ENCODE assay signal across 26 cellular contexts in the genomic region with DNA sequence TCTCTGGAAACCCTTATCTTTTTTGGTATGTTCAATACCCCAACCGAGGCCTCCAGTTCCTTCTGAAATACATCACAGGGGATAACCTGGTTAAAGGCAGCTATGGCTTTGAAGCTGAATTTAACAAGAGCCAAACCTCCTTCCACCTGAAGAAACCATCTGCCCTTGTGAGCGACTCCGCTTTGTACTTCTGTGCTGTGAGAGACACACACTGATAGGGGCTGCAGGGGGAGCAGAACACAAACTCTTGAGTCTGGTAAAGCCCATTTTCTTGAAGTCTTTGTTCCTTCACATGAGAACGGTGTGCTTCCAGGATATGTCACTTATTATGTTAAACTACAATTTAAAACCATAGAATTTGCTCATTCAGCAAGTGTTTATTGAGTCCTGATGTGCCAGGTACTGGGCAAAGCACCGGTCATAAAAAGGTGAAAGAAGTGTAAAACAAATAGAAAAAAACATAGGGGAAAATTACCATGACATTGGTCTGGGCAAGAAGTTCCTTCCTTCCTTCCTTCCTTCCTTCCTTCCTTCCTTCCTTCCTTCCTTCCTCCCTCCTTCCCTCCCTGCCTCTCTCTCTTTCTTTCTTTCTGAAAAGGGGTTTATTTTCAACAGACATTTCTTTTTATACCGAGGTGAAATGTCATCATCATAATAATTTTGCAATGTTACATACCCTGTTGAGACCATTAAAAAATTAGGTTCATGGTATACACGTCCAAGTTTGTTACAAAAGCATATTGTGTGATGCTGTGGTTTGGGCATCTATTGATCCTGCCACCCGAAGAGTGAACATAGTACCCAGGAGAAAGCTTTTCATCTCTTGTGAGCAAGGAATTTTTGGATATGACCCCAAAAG. TPM values are rescaled to one million over a fixed set of nuclear protein-coding genes. Genes with fewer than 3 reads are reported as not detected.
DNase-seq lines count a peak whose midpoint lies in the region; ATAC-seq and TF ChIP-seq lines count a peak whose summit lies in the region.
"Had no signal": no experiment of that assay in that cellular context is flagged by ENCODE, and none has a peak within 500 bp of the region (broad histone marks: within the 10 kb centered on the region; RNA-seq: fewer than 3 reads in every experiment).

No MANE protein-coding gene starts in this region.

- H3K36me3 Mint-ChIP-seq in activated naive CD4-positive, alpha-beta T cell treated with anti-CD3 and anti-CD28 coated beads for 36 hours (ENCODE audit: low read depth): no peaks in the 10 kb centered on the region
- H3K36me3 Mint-ChIP-seq in activated naive CD8-positive, alpha-beta T cell: no peaks in the 10 kb centered on the region
- no peaks in the 10 kb centered on the region for H3K36me3 Mint-ChIP-seq in stimulated activated effector memory CD8-positive, alpha-beta T cell treated with anti-CD3 and anti-CD28 coated beads, Interleukin-12 subunit alpha, Interleukin-12 subunit beta, amount 100 ng/mL, for 72 hours
- H3K36me3 Mint-ChIP-seq: activated naive CD4-positive, alpha-beta T cell treated with anti-CD3 and anti-CD28 coated beads, Interleukin-2, amount 50 U/mL, for 72 hours had no signal

- CTCF ChIA-PET in activated naive CD4-positive, alpha-beta T cell treated with anti-CD3 and anti-CD28 coated beads for 36 hours (lab: Charles Lee): interaction anchor here (0.6 to 4.6 kb wide), 12 partner anchors 11 to 846 kb away, joined by 3 to 40 read pairs (median 4); no protein-coding TSS in a partner anchor

- H3K79me2 ChIP-seq in KMS-11 (ENCODE audit: insufficient read depth, low read depth): no peaks in the 10 kb centered on the region

- H3K9me3 Mint-ChIP-seq in activated naive CD4-positive, alpha-beta T cell treated with anti-CD3 and anti-CD28 coated beads for 36 hours: no peaks in the 10 kb centered on the region
- no peaks in the 10 kb centered on the region for H3K9me3 Mint-ChIP-seq in activated naive CD8-positive, alpha-beta T cell (ENCODE audit: low read depth)
- H3K9me3 Mint-ChIP-seq in stimulated activated effector memory CD8-positive, alpha-beta T cell treated with anti-CD3 and anti-CD28 coated beads, Interleukin-12 subunit alpha, Interleukin-12 subunit beta, amount 100 ng/mL, for 72 hours: no peaks in the 10 kb centered on the region
- H3K9me3 Mint-ChIP-seq: activated naive CD4-positive, alpha-beta T cell treated with anti-CD3 and anti-CD28 coated beads, Interleukin-2, amount 50 U/mL, for 72 hours had no signal

- H2AFZ ChIP-seq in KMS-11 (ENCODE audit: low read depth): peak overlapping the region; percentile 63; the same call in 1 of the 2 replicates

- no peak for ATAC-seq in stimulated activated effector memory CD8-positive, alpha-beta T cell treated with anti-CD3 and anti-CD28 coated beads, Interleukin-12 subunit alpha, Interleukin-12 subunit beta, amount 100 ng/mL, for 72 hours
- ATAC-seq: heart right ventricle had no signal

- peak overlapping the region; percentile 98; the same call in 1 of the 2 replicates for H3K4me2 ChIP-seq in KMS-11
- H3K4me2 ChIP-seq: BLaER1 treated with 17β-estradiol and CSF1 and Interleukin-3, amounts not matched to agents 10 nM and 100 nM had no signal

- peak overlapping the region; percentile 58 for H3K27ac Mint-ChIP-seq in activated naive CD4-positive, alpha-beta T cell treated with anti-CD3 and anti-CD28 coated beads for 36 hours
- H3K27ac Mint-ChIP-seq in activated naive CD8-positive, alpha-beta T cell: peak overlapping the region; percentile 35
- no peak overlapping the region for H3K27ac Mint-ChIP-seq in stimulated activated effector memory CD8-positive, alpha-beta T cell treated with anti-CD3 and anti-CD28 coated beads, Interleukin-12 subunit alpha, Interleukin-12 subunit beta, amount 100 ng/mL, for 72 hours

- peaks cover 2% of the 10 kb centered on the region for H3K4me1 Mint-ChIP-seq in activated naive CD4-positive, alpha-beta T cell treated with anti-CD3 and anti-CD28 coated beads for 36 hours (ENCODE audit: low read depth)
- H3K4me1 Mint-ChIP-seq in activated naive CD8-positive, alpha-beta T cell (ENCODE audit: low read depth): peaks cover 2% of the 10 kb centered on the region
- H3K4me1 Mint-ChIP-seq in stimulated activated effector memory CD8-positive, alpha-beta T cell treated with anti-CD3 and anti-CD28 coated beads, Interleukin-12 subunit alpha, Interleukin-12 subunit beta, amount 100 ng/mL, for 72 hours: no peaks in the 10 kb centered on the region

- H3K27me3 ChIP-seq in KMS-11 (ENCODE audit: insufficient read depth, low read depth) (0 out of 2 replicates have a peak, but pooled peaks cover 5% of the 10 kb centered on the region), HAP-1 (ENCODE audit: low read depth) (peaks cover under 1% of the 10 kb centered on the region), brain microvascular endothelial cell (replicated peaks) (no peaks in the 10 kb centered on the region)
- H3K27me3 ChIP-seq: BLaER1 treated with 17β-estradiol and CSF1 and Interleukin-3, amounts not matched to agents 10 nM and 100 nM; foreskin keratinocyte; right lobe of liver had no signal

- H3K27ac ChIP-seq in KMS-11 (peak overlapping the region; percentile 97; the same call in 1 of the 2 replicates), brain microvascular endothelial cell (no peak overlapping the region)
- H3K27ac ChIP-seq: BLaER1 treated with 17β-estradiol and CSF1 and Interleukin-3, amounts not matched to agents 10 nM and 100 nM; esophagus muscularis mucosa; foreskin keratinocyte; heart right ventricle; right lobe of liver; SJCRH30; suprapubic skin had no signal

- DNase-seq in activated naive CD4-positive, alpha-beta T cell treated with anti-CD3 and anti-CD28 coated beads for 36 hours: no peak
- DNase-seq in activated naive CD4-positive, alpha-beta T cell (lab: John Stamatoyannopoulos, UW): no peak
- no peak for DNase-seq in stimulated activated effector memory CD8-positive, alpha-beta T cell treated with anti-CD3 and anti-CD28 coated beads, Interleukin-12 subunit alpha, Interleukin-12 subunit beta, amount 100 ng/mL, for 72 hours (ENCODE audit: low spot score in 2 of 2)
- DNase-seq in HAP-1 (ENCODE audit: low spot score in 2 of 2) (no peak), brain microvascular endothelial cell (no peak), medulla oblongata (ENCODE audit: extremely low spot score) (no peak)
- DNase-seq: heart right ventricle, KG1, NCI-H1417 treated with DMSO at 0.1 percent for 48 hours, NCI-H2081 treated with DMSO at 0.1 percent for 48 hours, NCI-H345, NCI-H774, right lobe of liver had no signal

- in situ Hi-C loops in HAP-1 (cut with MboI; ENCODE audit: low sequenced_read_pairs): no loop called here
- in situ Hi-C loops in brain microvascular endothelial cell (cut with HindIII; ENCODE audit: low pct_ligation_motif_present, low sequenced_read_pairs): no loop called here

- peaks cover 12% of the 10 kb centered on the region for H3K27me3 Mint-ChIP-seq in activated naive CD4-positive, alpha-beta T cell treated with anti-CD3 and anti-CD28 coated beads for 36 hours (ENCODE audit: low read depth)
- H3K27me3 Mint-ChIP-seq in activated naive CD8-positive, alpha-beta T cell: peaks cover 22% of the 10 kb centered on the region

- H3K36me3 ChIP-seq in KMS-11 (ENCODE audit: insufficient read depth): no peaks in the 10 kb centered on the region
- H3K36me3 ChIP-seq in HAP-1 (replicated peaks): no peaks in the 10 kb centered on the region
- no peaks in the 10 kb centered on the region for H3K36me3 ChIP-seq in brain microvascular endothelial cell (replicated peaks)
- H3K36me3 ChIP-seq: BLaER1 treated with 17β-estradiol and CSF1 and Interleukin-3, amounts not matched to agents 10 nM and 100 nM; esophagus muscularis mucosa; heart right ventricle; right lobe of liver; SJCRH30; suprapubic skin had no signal

- H4K20me1 ChIP-seq in KMS-11 (ENCODE audit: insufficient read depth): no peaks in the 10 kb centered on the region
- H4K20me1 ChIP-seq: BLaER1 treated with 17β-estradiol and CSF1 and Interleukin-3, amounts not matched to agents 10 nM and 100 nM had no signal

- intact Hi-C loops in activated naive CD4-positive, alpha-beta T cell treated with anti-CD3 and anti-CD28 coated beads for 36 hours (cut with micrococcal nuclease): no loop called here

- H3K4me3 Mint-ChIP-seq in activated naive CD4-positive, alpha-beta T cell treated with anti-CD3 and anti-CD28 coated beads for 36 hours: peak overlapping the region; percentile 71
- peak overlapping the region; percentile 78 for H3K4me3 Mint-ChIP-seq in activated naive CD8-positive, alpha-beta T cell
- peak overlapping the region; percentile 22 for H3K4me3 Mint-ChIP-seq in stimulated activated effector memory CD8-positive, alpha-beta T cell treated with anti-CD3 and anti-CD28 coated beads, Interleukin-12 subunit alpha, Interleukin-12 subunit beta, amount 100 ng/mL, for 72 hours

- no peaks in the 10 kb centered on the region for H3K9me3 ChIP-seq in HAP-1
- H3K9me3 ChIP-seq: esophagus muscularis mucosa, heart right ventricle, right lobe of liver, SJCRH30, suprapubic skin had no signal

- H3K4me1 ChIP-seq in KMS-11 (ENCODE audit: low read depth, poor library complexity, severe bottlenecking) (peaks cover 51% of the 10 kb centered on the region), HAP-1 (no peaks in the 10 kb centered on the region; the same call in 1 of the 2 replicates)
- H3K4me1 ChIP-seq: esophagus muscularis mucosa, foreskin keratinocyte, heart right ventricle, right lobe of liver, SJCRH30, suprapubic skin had no signal

- no peak for TF ChIP-seq CTCF in KMS-11 (conservative IDR thresholded peaks at IDR 0.05; ENCODE audit: low read depth, low read length)
- TF ChIP-seq CTCF in brain microvascular endothelial cell (IDR thresholded peaks at IDR 0.05; ENCODE audit: low read depth, low read length, missing control alignments): no peak

- no peak overlapping the region for H3K9ac ChIP-seq in KMS-11
- H3K9ac ChIP-seq: BLaER1 treated with 17β-estradiol and CSF1 and Interleukin-3, amounts not matched to agents 10 nM and 100 nM had no signal

- H3K4me3 ChIP-seq in KMS-11 (IDR thresholded peaks at IDR 0.05; ENCODE audit: insufficient read depth, low read depth, low read length) (no peak overlapping the region), HAP-1 (no peak overlapping the region), brain microvascular endothelial cell (ENCODE audit: low read depth, low read length) (no peak overlapping the region)
- H3K4me3 ChIP-seq: BLaER1 treated with 17β-estradiol and CSF1 and Interleukin-3, amounts not matched to agents 10 nM and 100 nM; esophagus muscularis mucosa; heart right ventricle; right lobe of liver; SJCRH30; suprapubic skin had no signal

RNA-seq across cellular contexts. Expression of gene OR4E1, which starts 50.7 kb away (rescaled TPM):
- under 1 TPM; 0.10 to 0.14 TPM for total RNA-seq in activated naive CD4-positive, alpha-beta T cell treated with anti-CD3 and anti-CD28 coated beads for 36 hours
- total RNA-seq: astrocyte, esophagus muscularis mucosa, foreskin keratinocyte, mammary epithelial cell, posterior vena cava, right lobe of liver, RPMI7951, SJCRH30, suprapubic skin, ureter had no signal

Comparison
In these comparisons a context has a peak if more than half of its experiments do, and no peak if none do; other contexts are left out.
1. H3K4me3 Mint-ChIP-seq: peak in every context shown above with its lines; median percentile 78 in activated naive CD8-positive, alpha-beta T cell; 71 in activated naive CD4-positive, alpha-beta T cell treated with anti-CD3 and anti-CD28 coated beads for 36 hours; 22 in stimulated activated effector memory CD8-positive, alpha-beta T cell treated with anti-CD3 and anti-CD28 coated beads, Interleukin-12 subunit alpha, Interleukin-12 subunit beta, amount 100 ng/mL, for 72 hours.